Comparison of ENCODE assay signal across 1 cellular context in genomic region chr13:114134111-114134943, GRCh38.
TF ChIP-seq lines count a peak whose summit lies in the region.

No MANE protein-coding gene starts in this region.

TF ChIP-seq in GM23338, 12 proteins besides CTCF, POLR2A, EP300 and RAD21 (continued from another document):
- TF ChIP-seq STAT1 (IDR thresholded peaks at IDR 0.05; ENCODE audit: unreplicated experiment): no peak
- TF ChIP-seq ZNF462 (CRISPR knock-in tag; IDR thresholded peaks at IDR 0.05): no peak
- TF ChIP-seq EZH2phosphoT487 (IDR thresholded peaks at IDR 0.05; ENCODE audit: unreplicated experiment): no peak
- no peak for TF ChIP-seq POLR2AphosphoS5 (IDR thresholded peaks at IDR 0.05; ENCODE audit: low read depth)
- no peak for TF ChIP-seq NANOG (IDR thresholded peaks at IDR 0.05; ENCODE audit: borderline replicate concordance)
- TF ChIP-seq REST (IDR thresholded peaks at IDR 0.05; ENCODE audit: unreplicated experiment): no peak
